In genomic region chr4:151029537-151029936, GRCh38 we compare ENCODE assay signal across 1 cellular context.
TF ChIP-seq lines count a peak whose summit lies in the region.

No MANE protein-coding gene starts in this region.

TF ChIP-seq in GM12878, 131 proteins besides CTCF, POLR2A, EP300 and RAD21 (continued from another document):
- TF ChIP-seq MLLT1 (IDR thresholded peaks at IDR 0.05): peak; percentile 83
